In genomic region chr4:89109841-89110540, GRCh38 we compare ENCODE assay signal across 8 cellular contexts. TPM values are rescaled to one million over a fixed set of nuclear protein-coding genes. Genes with fewer than 3 reads are reported as not detected.
DNase-seq lines count a peak whose midpoint lies in the region; TF ChIP-seq lines count a peak whose summit lies in the region.

No MANE protein-coding gene starts in this region.

- peaks cover 11% of the 10 kb centered on the region for H3K4me1 ChIP-seq in stomach smooth muscle (ENCODE audit: control insufficient read depth, insufficient read depth, low read length)

- H3K36me3 ChIP-seq in kidney epithelial cell (ENCODE audit: control insufficient read depth, insufficient read depth, low read length), result no peaks in the 10 kb centered on the region
- H3K36me3 ChIP-seq in stomach smooth muscle (ENCODE audit: control insufficient read depth in 2 of 2, insufficient read depth in 2 of 2, low read length in 2 of 2), result no peaks in the 10 kb centered on the region

- no peak overlapping the region for H3K9ac ChIP-seq in stomach smooth muscle (ENCODE audit: low read length in 2 of 2)

- H3K9me3 ChIP-seq in stomach smooth muscle (ENCODE audit: control insufficient read depth in 2 of 2, low read length in 2 of 2), result no peaks in the 10 kb centered on the region

- H3K4me3 ChIP-seq in astrocyte of the spinal cord (ENCODE audit: low read depth, low read length) (peak overlapping the region; percentile 75), kidney epithelial cell (ENCODE audit: low read depth, low read length) (peak overlapping the region; percentile 61), stomach smooth muscle (ENCODE audit: low read length in 2 of 2) (peak overlapping the region; percentile 67 to 85)

- no peak for TF ChIP-seq CTCF in astrocyte of the spinal cord (IDR thresholded peaks at IDR 0.05; ENCODE audit: low read depth, low read length)
- no peak for TF ChIP-seq CTCF in kidney epithelial cell (IDR thresholded peaks at IDR 0.05; ENCODE audit: insufficient read depth, low read length, poor library complexity, severe bottlenecking)

- H3K27ac ChIP-seq in stomach smooth muscle (ENCODE audit: low read length), result no peak overlapping the region

- in situ Hi-C loops in astrocyte of the spinal cord (cut with HindIII; ENCODE audit: low sequenced_read_pairs), result no loop called here

- DNase-seq in NCI-H2171 treated with DMSO at 0.1 percent for 48 hours (lab: John Stamatoyannopoulos, UW) (peak; percentile 44), NCI-H2171 (lab: John Stamatoyannopoulos, UW) (no peak), astrocyte of the spinal cord (ENCODE audit: low read depth, low spot score) (no peak), kidney epithelial cell (ENCODE audit: low read depth) (no peak), SIG-M5 (lab: John Stamatoyannopoulos, UW) (no peak), SK-N-DZ (ENCODE audit: low spot score) (no peak), NCI-H146 (lab: John Stamatoyannopoulos, UW) (no peak)

- H3K27me3 ChIP-seq in kidney epithelial cell (ENCODE audit: control insufficient read depth, insufficient read depth, low read length), result peaks cover 10% of the 10 kb centered on the region
- peaks cover 0 to 2% of the 10 kb centered on the region in 2 donors for H3K27me3 ChIP-seq in stomach smooth muscle (ENCODE audit: control insufficient read depth in 1 of 2, insufficient read depth in 2 of 2, low read length in 2 of 2)

RNA-seq across cellular contexts. Expression of gene TIGD2, which starts 1.3 kb away (rescaled TPM):
- 6.2 and 7.6 TPM in 2 replicates for total RNA-seq in kidney epithelial cell
- polyA plus RNA-seq in SK-N-DZ (2014; cell fraction: cytosol; rRNA removed), result 6.2 and 7.1 TPM in 2 replicates
- 3.1 and 3.4 TPM in 2 replicates for polyA plus RNA-seq in SK-N-DZ (2014; cell fraction: nucleus; rRNA removed)

RNA-seq across cellular contexts. Expression of gene FAM13A, which starts 53.0 kb away (rescaled TPM):
- 3.4 and 5.5 TPM in 2 replicates for total RNA-seq in kidney epithelial cell
- polyA plus RNA-seq in SK-N-DZ (2014; cell fraction: cytosol; rRNA removed), result 14.9 and 16.4 TPM in 2 replicates
- polyA plus RNA-seq in SK-N-DZ (2014; cell fraction: nucleus; rRNA removed), result 12.8 and 16.1 TPM in 2 replicates
